In genomic region chr4:140151700-140152014, GRCh38 we compare ENCODE assay signal across 8 cellular contexts. TPM values are rescaled to one million over a fixed set of nuclear protein-coding genes. Genes with fewer than 3 reads are reported as not detected.
A peak's percentile ranks its signal among the peaks of the same experiment; 100 is the strongest.
DNase-seq lines count a peak whose midpoint lies in the region; ATAC-seq, FAIRE-seq and TF ChIP-seq lines count a peak whose summit lies in the region.

No MANE protein-coding gene starts in this region.

- H4K91ac ChIP-seq in H1 (replicated peaks; ENCODE audit: insufficient read length, low read length): no peak overlapping the region

- H2BK5ac ChIP-seq in H1 (ENCODE audit: low read depth, low read length): peak overlapping the region; percentile 86

- no peak overlapping the region for H2BK12ac ChIP-seq in H1 (ENCODE audit: low read depth, low read length)

- peak overlapping the region; percentile 80 for H3K27ac Mint-ChIP-seq in activated CD4-positive, alpha-beta T cell treated with anti-CD3 and anti-CD28 coated beads for 36 hours

- no peak for TF ChIP-seq RAD21 in H1 (IDR thresholded peaks at IDR 0.05 in 1 of 2, conservative IDR thresholded peaks at IDR 0.05 in 1 of 2; ENCODE audit: low read depth in 2 of 2, low read length in 2 of 2)

- H4K20me1 ChIP-seq in H1 (replicated peaks in 1 of 2; ENCODE audit: control insufficient read depth in 1 of 2, insufficient read depth in 2 of 2, low read length in 2 of 2): no peaks in the 10 kb centered on the region

- no peaks in the 10 kb centered on the region for H3K9me3 ChIP-seq in H1 (ENCODE audit: insufficient read depth in 2 of 2, low read depth in 1 of 2, low read length in 1 of 2)

- H3K36me3 Mint-ChIP-seq in activated CD4-positive, alpha-beta T cell treated with anti-CD3 and anti-CD28 coated beads for 36 hours (ENCODE audit: low read depth): peaks cover 1% of the 10 kb centered on the region

- no peaks in the 10 kb centered on the region; the same call in 1 of the 2 replicates for H3K79me1 ChIP-seq in H1 (ENCODE audit: low read depth, low read length)

- H3K4me3 ChIP-seq in HFF-Myc (replicated peaks; ENCODE audit: low read depth, low read length) (peak overlapping the region; percentile 88), H1 (ENCODE audit: extremely low read depth in 1 of 4, insufficient read depth in 2 of 4, low read depth in 3 of 4, low read length in 4 of 4) (peak overlapping the region; percentile 86 to 98 (median 94))

- no peak for FAIRE-seq in H1 (lab: Jason Lieb, UNC)

- no peaks in the 10 kb centered on the region; a peak in 1 of 4 replicates for H3K79me2 ChIP-seq in H1 (ENCODE audit: control insufficient read depth in 1 of 2, insufficient read depth in 2 of 2, low read length in 2 of 2)

- peak overlapping the region; percentile 59 for H4K5ac ChIP-seq in H1 (ENCODE audit: insufficient read length, low read depth, low read length)

- peak overlapping the region; percentile 95 for H4K8ac ChIP-seq in H1 (ENCODE audit: extremely low read depth, insufficient read depth, low read length)

- no peak overlapping the region for H3K14ac ChIP-seq in H1 (ENCODE audit: insufficient read length)

- H3K56ac ChIP-seq in H1 (replicated peaks; ENCODE audit: insufficient read length, low read depth, low read length): peak overlapping the region; percentile 80

- no peaks in the 10 kb centered on the region for H3K9me3 Mint-ChIP-seq in activated CD4-positive, alpha-beta T cell treated with anti-CD3 and anti-CD28 coated beads for 36 hours (ENCODE audit: low read depth)

- no peak overlapping the region for H2BK120ac ChIP-seq in H1 (replicated peaks; ENCODE audit: low read depth, low read length)

- peaks cover 0 to 3% (median 1%) of the 10 kb centered on the region in 4 experiments; a peak in 3 of 7 replicates for H3K27me3 ChIP-seq in H1 (replicated peaks in 1 of 4; ENCODE audit: control insufficient read depth in 3 of 4, extremely low read depth in 1 of 4, insufficient read depth in 3 of 4, low read length in 3 of 4)

- no peak overlapping the region for H2AFZ ChIP-seq in H1 (ENCODE audit: low read length)

- H3K4me1 Mint-ChIP-seq in activated CD4-positive, alpha-beta T cell treated with anti-CD3 and anti-CD28 coated beads for 36 hours: peaks cover 24% of the 10 kb centered on the region

- no peak overlapping the region for H3K4ac ChIP-seq in H1 (replicated peaks; ENCODE audit: insufficient read length, low read depth, low read length)

- peaks cover 21% of the 10 kb centered on the region for H3K27me3 Mint-ChIP-seq in activated CD4-positive, alpha-beta T cell treated with anti-CD3 and anti-CD28 coated beads for 36 hours

- 1% methylated on average over 7 of the region's 11 CpGs; no CpG with 5 or more reads in 1 of the 2 experiments for WGBS in H1 (ENCODE audit: extremely low coverage in 1 of 2, insufficient coverage in 1 of 2, insufficient read length in 1 of 2, insufficient replicate concordance in 2 of 2, low coverage in 1 of 2, low lambda C conversion rate in 2 of 2, missing lambda C conversion rate in 1 of 2), 2 experiments

- H3K36me3 ChIP-seq in H1 (ENCODE audit: control insufficient read depth in 2 of 4, insufficient read depth in 4 of 4, low read length in 3 of 4): no peaks in the 10 kb centered on the region

- intact Hi-C loops in activated CD4-positive, alpha-beta T cell treated with anti-CD3 and anti-CD28 coated beads for 36 hours (cut with DNase I, micrococcal nuclease): loop anchor here (1.0 to 10.0 kb wide), 17 partner anchors 34 to 1134 kb away; partner anchors contain the start of genes ELF2 (in 1 of the 2), ELMOD2 (in 1 of the 2), NOCT (in 1 of the 2) and RAB33B (in 1 of the 2)

- H3K18ac ChIP-seq in H1 (ENCODE audit: extremely low read depth, low read length): no peak overlapping the region; the same call in 1 of the 2 replicates

- TF ChIP-seq CTCF in HFF-Myc (IDR thresholded peaks at IDR 0.05; ENCODE audit: low read depth, low read length, missing control alignments): no peak
- no peak for TF ChIP-seq CTCF in H1 (IDR thresholded peaks at IDR 0.05; ENCODE audit: control extremely low read depth in 1 of 3, insufficient read depth in 1 of 3, low read depth in 1 of 3, low read length in 3 of 3)

- peaks cover 1 to 9% (median 4%) of the 10 kb centered on the region in 4 experiments; a peak in 5 of 7 replicates for H3K4me1 ChIP-seq in H1 (replicated peaks in 1 of 4; ENCODE audit: control insufficient read depth in 3 of 4, insufficient read depth in 4 of 4, low read length in 3 of 4)

- CTCF ChIA-PET in activated CD4-positive, alpha-beta T cell treated with anti-CD3 and anti-CD28 coated beads for 36 hours (lab: Charles Lee): no interaction called here
- CTCF ChIA-PET in H1 (lab: Charles Lee; ENCODE audit: partially characterized antibody): interaction anchor here (2.0 kb wide), 1 partner anchor 27 kb away, joined by 5 read pairs; no protein-coding TSS in a partner anchor

- peak; percentile 25 for ATAC-seq in activated CD4-positive, alpha-beta T cell treated with anti-CD3 and anti-CD28 coated beads for 36 hours
- ATAC-seq in GM19324 (IDR thresholded peaks at IDR 0.05; ENCODE audit: low FRiP score, unreplicated experiment): no peak

- peak overlapping the region; percentile 86 for H3K4me3 Mint-ChIP-seq in activated CD4-positive, alpha-beta T cell treated with anti-CD3 and anti-CD28 coated beads for 36 hours

- H3K27ac ChIP-seq in H1 (ENCODE audit: low read depth, low read length): peak overlapping the region; percentile 85; the same call in 1 of the 2 replicates

- H2BK15ac ChIP-seq in H1 (ENCODE audit: low read length): no peak overlapping the region

- H2BK20ac ChIP-seq in H1 (ENCODE audit: low read length): no peak overlapping the region

- no peak for TF ChIP-seq EP300 in H1 (IDR thresholded peaks at IDR 0.05; ENCODE audit: borderline replicate concordance in 1 of 2, low read depth in 2 of 2, low read length in 2 of 2)

- POLR2A ChIA-PET in activated CD4-positive, alpha-beta T cell treated with anti-CD3 and anti-CD28 coated beads for 36 hours (lab: Charles Lee): no interaction called here
- POLR2A ChIA-PET in H1 (lab: Charles Lee; ENCODE audit: partially characterized antibody): interaction anchor here (0.8 to 3.6 kb wide), 7 partner anchors 11 to 107 kb away, joined by 3 to 25 read pairs (median 9); no protein-coding TSS in a partner anchor

- H3K23ac ChIP-seq in H1 (ENCODE audit: insufficient read length): no peak overlapping the region

- DNase-seq in AG08396 (ENCODE audit: low spot score) (peak; percentile 82), HFF-Myc (ENCODE audit: extremely low read depth, low read depth) (peak; percentile 57), NCI-H524 (lab: John Stamatoyannopoulos, UW) (peak; percentile 82 to 86), H1 (ENCODE audit: low read depth in 1 of 2, low spot score in 2 of 2) (peak in 1 of 2 experiments; percentile 64), lung microvascular endothelial cell (ENCODE audit: low read depth in 2 of 2) (peak; percentile 92 to 95)
- DNase-seq in activated CD4-positive, alpha-beta T cell treated with anti-CD3 and anti-CD28 coated beads for 36 hours: peak; percentile 73
- peak; percentile 37 for DNase-seq in stimulated activated CD8-positive, alpha-beta memory T cell treated with anti-CD3 and anti-CD28 coated beads, Interleukin-4, amount 100 ng/mL, for 24 hours (ENCODE audit: low read depth)

- peak overlapping the region; percentile 73 to 94 for H3K4me2 ChIP-seq in H1 (ENCODE audit: insufficient read depth in 1 of 2, low read depth in 2 of 2, low read length in 2 of 2)

- peak overlapping the region; percentile 19 to 66 (median 46); a peak in 6 of 7 replicates for H3K9ac ChIP-seq in H1 (replicated peaks in 1 of 4; ENCODE audit: extremely low read depth in 1 of 4, low read depth in 3 of 4, low read length in 3 of 4)

- H2AK5ac ChIP-seq in H1 (ENCODE audit: low read depth, low read length): no peak overlapping the region

- peak in 1 of 2 experiments; percentile 70; a peak in 2 of 3 replicates for TF ChIP-seq POLR2A in H1 (IDR thresholded peaks at IDR 0.05; ENCODE audit: control extremely low read depth in 1 of 2, low read depth in 2 of 2, low read length in 2 of 2)

- peaks cover 22% of the 10 kb centered on the region; the same call in 1 of the 2 replicates for H3K23me2 ChIP-seq in H1 (ENCODE audit: low read depth, low read length)

TF ChIP-seq in H1, 55 proteins besides CTCF, POLR2A, EP300 and RAD21 (continues in another document):
- TF ChIP-seq CHD2 (IDR thresholded peaks at IDR 0.05; ENCODE audit: low read length): no peak
- TF ChIP-seq SAP30 (IDR thresholded peaks at IDR 0.05; ENCODE audit: insufficient read depth, insufficient replicate concordance, low read length): no peak
- TF ChIP-seq EZH2 (IDR thresholded peaks at IDR 0.05; ENCODE audit: low read depth, low read length, severe bottlenecking): no peak
- TF ChIP-seq KDM5A (IDR thresholded peaks at IDR 0.05; ENCODE audit: low read length): no peak

RNA-seq across cellular contexts. Expression of gene MAML3, which starts 2.3 kb away (rescaled TPM):
- total RNA-seq in activated CD4-positive, alpha-beta T cell treated with anti-CD3 and anti-CD28 coated beads for 36 hours: 1 to 10 TPM; 1.6 to 1.9 TPM
- total RNA-seq in H1 (2021; fragmentation: NEBNext Ultra II Directional; extraction: Animal tissue kit (Norgen Biotek cat#: 25700)): 5.6 and 5.7 TPM in 2 replicates
- polyA plus RNA-seq in H1 (2011; rRNA removed): 2.1 and 2.7 TPM in 2 replicates
- polyA plus RNA-seq in H1 (2011; cell fraction: cytosol; rRNA removed): 3.0 TPM
- polyA plus RNA-seq in H1 (2011; cell fraction: nucleus; rRNA removed): 3.8 TPM
- polyA plus RNA-seq in H1 (2012, experiment 1 of 2): 2.1 to 2.6 TPM (median 2.2 TPM) in 4 replicates
- polyA plus RNA-seq in H1 (2012, experiment 2 of 2): 0.34 TPM
- polyA plus RNA-seq in H1 (2013, experiment 1 of 2): 4.8 TPM
- polyA plus RNA-seq in H1 (2013, experiment 2 of 2): 4.9 TPM
- polyA minus RNA-seq in H1 (2011; rRNA and poly(A)+ RNA removed): 4.6 and 6.1 TPM in 2 replicates
- polyA minus RNA-seq in H1 (2011; cell fraction: cytosol; rRNA and poly(A)+ RNA removed): 4.1 TPM
- 11.6 TPM for polyA minus RNA-seq in H1 (2011; cell fraction: nucleus; rRNA and poly(A)+ RNA removed)
- total RNA-seq in lung microvascular endothelial cell: 4.0 and 4.8 TPM in 2 replicates
